In genomic region chr20:25508083-25508770, GRCh38 we compare ENCODE assay signal across 13 cellular contexts.
A peak's percentile ranks its signal among the peaks of the same experiment; 100 is the strongest.
DNase-seq lines count a peak whose midpoint lies in the region; TF ChIP-seq lines count a peak whose summit lies in the region.
"Had no signal": no experiment of that assay in that cellular context is flagged by ENCODE, and none has a peak within 500 bp of the region (broad histone marks: within the 10 kb centered on the region; RNA-seq: fewer than 3 reads in every experiment).

No MANE protein-coding gene starts in this region.

- H3K36me3 Mint-ChIP-seq in activated naive CD4-positive, alpha-beta T cell treated with anti-CD3 and anti-CD28 coated beads for 36 hours (ENCODE audit: low read depth), result peaks cover 9% of the 10 kb centered on the region

- no peak for TF ChIP-seq CTCF in RWPE1 (conservative IDR thresholded peaks at IDR 0.05; ENCODE audit: low read depth)
- TF ChIP-seq CTCF in fibroblast of the aortic adventitia (IDR thresholded peaks at IDR 0.05; ENCODE audit: insufficient read depth, low read length), result no peak
- TF ChIP-seq CTCF in sigmoid colon (IDR thresholded peaks at IDR 0.05), result no peak
- TF ChIP-seq CTCF in WERI-Rb-1 (IDR thresholded peaks at IDR 0.05; ENCODE audit: low read depth, low read length), result no peak
- TF ChIP-seq CTCF in GM13977 (IDR thresholded peaks at IDR 0.05; ENCODE audit: extremely low read depth, insufficient read depth, missing control alignments), result no peak

- H3K9me3 Mint-ChIP-seq in activated naive CD4-positive, alpha-beta T cell treated with anti-CD3 and anti-CD28 coated beads for 36 hours, result peaks cover 4% of the 10 kb centered on the region
- H3K9me3 Mint-ChIP-seq: nephron had no signal

- intact Hi-C loops in sigmoid colon (cut with DNase I), result no loop called here
- intact Hi-C loops in activated naive CD4-positive, alpha-beta T cell treated with anti-CD3 and anti-CD28 coated beads for 36 hours (cut with micrococcal nuclease), result no loop called here

- WGBS in sigmoid colon, 2 donors, result 59 to 82% methylated on average over 10 of the region's 10 CpGs

- CTCF ChIA-PET in RWPE1 (lab: Yijun Ruan, JAX), result interaction anchor here (1.6 kb wide), 1 partner anchor 12 kb away, joined by 4 read pairs; no protein-coding TSS in a partner anchor
- CTCF ChIA-PET in activated naive CD4-positive, alpha-beta T cell treated with anti-CD3 and anti-CD28 coated beads for 36 hours (lab: Charles Lee), result interaction anchor here (0.8 kb wide), 1 partner anchor 21 kb away, joined by 3 read pairs; no protein-coding TSS in a partner anchor

- TF ChIP-seq EP300 in sigmoid colon (IDR thresholded peaks at IDR 0.05), result no peak

- H3K27ac ChIP-seq in RWPE1 (peak overlapping the region; percentile 55), sigmoid colon (peak overlapping the region; percentile 8 to 66 (median 34)), WERI-Rb-1 (no peak overlapping the region)
- H3K27ac ChIP-seq: VCaP had no signal

- no peak overlapping the region for H3K27ac Mint-ChIP-seq in activated naive CD4-positive, alpha-beta T cell treated with anti-CD3 and anti-CD28 coated beads for 36 hours
- H3K27ac Mint-ChIP-seq: stimulated activated memory B cell treated with anti-CD40 and anti-IgM and Interleukin-4, amounts not matched to agents 10 μg/mL and 1 μg/mL and 100 μg/mL, for 72 hours had no signal

- no peak for TF ChIP-seq POLR2A in sigmoid colon (IDR thresholded peaks at IDR 0.05)

- no peaks in the 10 kb centered on the region for H3K4me1 Mint-ChIP-seq in activated naive CD4-positive, alpha-beta T cell treated with anti-CD3 and anti-CD28 coated beads for 36 hours (ENCODE audit: low read depth)
- H3K4me1 Mint-ChIP-seq: nephron; stimulated activated memory B cell treated with anti-CD40 and anti-IgM and Interleukin-4, amounts not matched to agents 10 μg/mL and 1 μg/mL and 100 μg/mL, for 72 hours had no signal

- peak; percentile 49 for DNase-seq in GOT3 (lab: John Stamatoyannopoulos, UW)
- no peak for DNase-seq in RWPE1 (ENCODE audit: low spot score)
- peak; percentile 80 for DNase-seq in fibroblast of the aortic adventitia (ENCODE audit: low read depth)
- DNase-seq in sigmoid colon, result no peak
- no peak for DNase-seq in NCI-H2029 (lab: John Stamatoyannopoulos, UW)
- no peak for DNase-seq in WERI-Rb-1
- no peak for DNase-seq in GM13977 (ENCODE audit: low spot score)
- DNase-seq in activated naive CD4-positive, alpha-beta T cell treated with anti-CD3 and anti-CD28 coated beads for 36 hours, result no peak
- DNase-seq: cerebellar nuclear complex, NCI-H1694 had no signal

- no peak overlapping the region for H3K4me3 Mint-ChIP-seq in activated naive CD4-positive, alpha-beta T cell treated with anti-CD3 and anti-CD28 coated beads for 36 hours
- H3K4me3 Mint-ChIP-seq: nephron; stimulated activated memory B cell treated with anti-CD40 and anti-IgM and Interleukin-4, amounts not matched to agents 10 μg/mL and 1 μg/mL and 100 μg/mL, for 72 hours had no signal

- H3K4me3 ChIP-seq in fibroblast of the aortic adventitia (ENCODE audit: low read depth, low read length) (no peak overlapping the region), sigmoid colon (no peak overlapping the region), WERI-Rb-1 (ENCODE audit: low read depth, low read length) (no peak overlapping the region)

- POLR2A ChIA-PET in RWPE1 (lab: Yijun Ruan, JAX; ENCODE audit: low non-redundant PET), result no interaction called here

- H3K9me3 ChIP-seq in sigmoid colon (peaks cover 0 to under 1% (median 0%) of the 10 kb centered on the region in 4 donors), WERI-Rb-1 (ENCODE audit: severe bottlenecking) (no peaks in the 10 kb centered on the region)

- no peaks in the 10 kb centered on the region for H3K27me3 Mint-ChIP-seq in activated naive CD4-positive, alpha-beta T cell treated with anti-CD3 and anti-CD28 coated beads for 36 hours (ENCODE audit: low read depth)
- H3K27me3 Mint-ChIP-seq: stimulated activated memory B cell treated with anti-CD40 and anti-IgM and Interleukin-4, amounts not matched to agents 10 μg/mL and 1 μg/mL and 100 μg/mL, for 72 hours had no signal

- no peaks in the 10 kb centered on the region for H3K27me3 ChIP-seq in sigmoid colon
- no peaks in the 10 kb centered on the region for H3K27me3 ChIP-seq in WERI-Rb-1 (ENCODE audit: insufficient read depth, low read depth, severe bottlenecking)

- in situ Hi-C loops in GM13977 (cut with MboI; ENCODE audit: low pct_unique_long_range_greater_than_20kb, low sequenced_read_pairs, unreplicated experiment), result no loop called here

- peaks cover 16 to 72% (median 32%) of the 10 kb centered on the region in 4 donors for H3K36me3 ChIP-seq in sigmoid colon
- peaks cover 90% of the 10 kb centered on the region for H3K36me3 ChIP-seq in WERI-Rb-1

- H3K4me1 ChIP-seq in sigmoid colon, result peaks cover 0 to 11% (median 8%) of the 10 kb centered on the region in 4 donors

Comparison
In these comparisons a context has a peak if more than half of its experiments do, and no peak if none do; other contexts are left out.
1. DNase-seq: peak in GOT3 (single experiment) and fibroblast of the aortic adventitia (single experiment); none in RWPE1 (single experiment), sigmoid colon (single experiment), NCI-H2029 (single experiment), WERI-Rb-1 (single experiment), GM13977 (single experiment) and activated naive CD4-positive, alpha-beta T cell treated with anti-CD3 and anti-CD28 coated beads for 36 hours (single experiment).